ENCODE assay signal across 1 cellular context in genomic region chr10:105963450-105963849, GRCh38.
TF ChIP-seq lines count a peak whose summit lies in the region.

No MANE protein-coding gene starts in this region.

TF ChIP-seq in H1, 55 proteins besides CTCF, POLR2A, EP300 and RAD21 (continued from another document):
- TF ChIP-seq, protein P1, sequence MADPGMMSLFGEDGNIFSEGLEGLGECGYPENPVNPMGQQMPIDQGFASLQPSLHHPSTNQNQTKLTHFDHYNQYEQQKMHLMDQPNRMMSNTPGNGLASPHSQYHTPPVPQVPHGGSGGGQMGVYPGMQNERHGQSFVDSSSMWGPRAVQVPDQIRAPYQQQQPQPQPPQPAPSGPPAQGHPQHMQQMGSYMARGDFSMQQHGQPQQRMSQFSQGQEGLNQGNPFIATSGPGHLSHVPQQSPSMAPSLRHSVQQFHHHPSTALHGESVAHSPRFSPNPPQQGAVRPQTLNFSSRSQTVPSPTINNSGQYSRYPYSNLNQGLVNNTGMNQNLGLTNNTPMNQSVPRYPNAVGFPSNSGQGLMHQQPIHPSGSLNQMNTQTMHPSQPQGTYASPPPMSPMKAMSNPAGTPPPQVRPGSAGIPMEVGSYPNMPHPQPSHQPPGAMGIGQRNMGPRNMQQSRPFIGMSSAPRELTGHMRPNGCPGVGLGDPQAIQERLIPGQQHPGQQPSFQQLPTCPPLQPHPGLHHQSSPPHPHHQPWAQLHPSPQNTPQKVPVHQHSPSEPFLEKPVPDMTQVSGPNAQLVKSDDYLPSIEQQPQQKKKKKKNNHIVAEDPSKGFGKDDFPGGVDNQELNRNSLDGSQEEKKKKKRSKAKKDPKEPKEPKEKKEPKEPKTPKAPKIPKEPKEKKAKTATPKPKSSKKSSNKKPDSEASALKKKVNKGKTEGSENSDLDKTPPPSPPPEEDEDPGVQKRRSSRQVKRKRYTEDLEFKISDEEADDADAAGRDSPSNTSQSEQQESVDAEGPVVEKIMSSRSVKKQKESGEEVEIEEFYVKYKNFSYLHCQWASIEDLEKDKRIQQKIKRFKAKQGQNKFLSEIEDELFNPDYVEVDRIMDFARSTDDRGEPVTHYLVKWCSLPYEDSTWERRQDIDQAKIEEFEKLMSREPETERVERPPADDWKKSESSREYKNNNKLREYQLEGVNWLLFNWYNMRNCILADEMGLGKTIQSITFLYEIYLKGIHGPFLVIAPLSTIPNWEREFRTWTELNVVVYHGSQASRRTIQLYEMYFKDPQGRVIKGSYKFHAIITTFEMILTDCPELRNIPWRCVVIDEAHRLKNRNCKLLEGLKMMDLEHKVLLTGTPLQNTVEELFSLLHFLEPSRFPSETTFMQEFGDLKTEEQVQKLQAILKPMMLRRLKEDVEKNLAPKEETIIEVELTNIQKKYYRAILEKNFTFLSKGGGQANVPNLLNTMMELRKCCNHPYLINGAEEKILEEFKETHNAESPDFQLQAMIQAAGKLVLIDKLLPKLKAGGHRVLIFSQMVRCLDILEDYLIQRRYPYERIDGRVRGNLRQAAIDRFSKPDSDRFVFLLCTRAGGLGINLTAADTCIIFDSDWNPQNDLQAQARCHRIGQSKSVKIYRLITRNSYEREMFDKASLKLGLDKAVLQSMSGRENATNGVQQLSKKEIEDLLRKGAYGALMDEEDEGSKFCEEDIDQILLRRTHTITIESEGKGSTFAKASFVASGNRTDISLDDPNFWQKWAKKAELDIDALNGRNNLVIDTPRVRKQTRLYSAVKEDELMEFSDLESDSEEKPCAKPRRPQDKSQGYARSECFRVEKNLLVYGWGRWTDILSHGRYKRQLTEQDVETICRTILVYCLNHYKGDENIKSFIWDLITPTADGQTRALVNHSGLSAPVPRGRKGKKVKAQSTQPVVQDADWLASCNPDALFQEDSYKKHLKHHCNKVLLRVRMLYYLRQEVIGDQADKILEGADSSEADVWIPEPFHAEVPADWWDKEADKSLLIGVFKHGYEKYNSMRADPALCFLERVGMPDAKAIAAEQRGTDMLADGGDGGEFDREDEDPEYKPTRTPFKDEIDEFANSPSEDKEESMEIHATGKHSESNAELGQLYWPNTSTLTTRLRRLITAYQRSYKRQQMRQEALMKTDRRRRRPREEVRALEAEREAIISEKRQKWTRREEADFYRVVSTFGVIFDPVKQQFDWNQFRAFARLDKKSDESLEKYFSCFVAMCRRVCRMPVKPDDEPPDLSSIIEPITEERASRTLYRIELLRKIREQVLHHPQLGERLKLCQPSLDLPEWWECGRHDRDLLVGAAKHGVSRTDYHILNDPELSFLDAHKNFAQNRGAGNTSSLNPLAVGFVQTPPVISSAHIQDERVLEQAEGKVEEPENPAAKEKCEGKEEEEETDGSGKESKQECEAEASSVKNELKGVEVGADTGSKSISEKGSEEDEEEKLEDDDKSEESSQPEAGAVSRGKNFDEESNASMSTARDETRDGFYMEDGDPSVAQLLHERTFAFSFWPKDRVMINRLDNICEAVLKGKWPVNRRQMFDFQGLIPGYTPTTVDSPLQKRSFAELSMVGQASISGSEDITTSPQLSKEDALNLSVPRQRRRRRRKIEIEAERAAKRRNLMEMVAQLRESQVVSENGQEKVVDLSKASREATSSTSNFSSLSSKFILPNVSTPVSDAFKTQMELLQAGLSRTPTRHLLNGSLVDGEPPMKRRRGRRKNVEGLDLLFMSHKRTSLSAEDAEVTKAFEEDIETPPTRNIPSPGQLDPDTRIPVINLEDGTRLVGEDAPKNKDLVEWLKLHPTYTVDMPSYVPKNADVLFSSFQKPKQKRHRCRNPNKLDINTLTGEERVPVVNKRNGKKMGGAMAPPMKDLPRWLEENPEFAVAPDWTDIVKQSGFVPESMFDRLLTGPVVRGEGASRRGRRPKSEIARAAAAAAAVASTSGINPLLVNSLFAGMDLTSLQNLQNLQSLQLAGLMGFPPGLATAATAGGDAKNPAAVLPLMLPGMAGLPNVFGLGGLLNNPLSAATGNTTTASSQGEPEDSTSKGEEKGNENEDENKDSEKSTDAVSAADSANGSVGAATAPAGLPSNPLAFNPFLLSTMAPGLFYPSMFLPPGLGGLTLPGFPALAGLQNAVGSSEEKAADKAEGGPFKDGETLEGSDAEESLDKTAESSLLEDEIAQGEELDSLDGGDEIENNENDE (IDR thresholded peaks at IDR 0.05; ENCODE audit: insufficient replicate concordance, low read length), result no peak
- TF ChIP-seq TAF7 (optimal IDR thresholded peaks at IDR 0.05; ENCODE audit: borderline replicate concordance, low read depth, low read length), result no peak
- no peak for TF ChIP-seq CHD1 (IDR thresholded peaks at IDR 0.05; ENCODE audit: low read depth, low read length)
- TF ChIP-seq YY1 (IDR thresholded peaks at IDR 0.05; ENCODE audit: low read depth, low read length), result no peak
